Comparison of ENCODE assay signal across 10 cellular contexts in genomic region chrX:6228720-6229119, GRCh38. TPM values are rescaled to one million over a fixed set of nuclear protein-coding genes. Genes with fewer than 3 reads are reported as not detected.
A peak's percentile ranks its signal among the peaks of the same experiment; 100 is the strongest.
DNase-seq lines count a peak whose midpoint lies in the region; ATAC-seq and TF ChIP-seq lines count a peak whose summit lies in the region.
"Had no signal": no experiment of that assay in that cellular context is flagged by ENCODE, and none has a peak within 500 bp of the region (broad histone marks: within the 10 kb centered on the region; RNA-seq: fewer than 3 reads in every experiment).

NLGN4X (minus strand) TSS chrX:6228867; CDS start chrX:6151466, 77,401 bp downstream.

- H3K27ac Mint-ChIP-seq in nephron: peak within 1 kb of the TSS; percentile 16 to 40 (median 34)
- no peak within 1 kb of the TSS for H3K27ac Mint-ChIP-seq in activated naive CD4-positive, alpha-beta T cell treated with anti-CD3 and anti-CD28 coated beads, Interleukin-2, amount 50 U/mL, for 72 hours
- H3K27ac Mint-ChIP-seq: immature natural killer cell had no signal

- no peak for TF ChIP-seq CTCF in nephron (IDR thresholded peaks at IDR 0.05; ENCODE audit: unreplicated experiment in 3 of 3)

- peaks cover 29% of the 10 kb centered on the region for H3K4me1 Mint-ChIP-seq in nephron
- H3K4me1 Mint-ChIP-seq: immature natural killer cell had no signal

- DNase-seq in Right ventricle myocardium superior (no peak), cardiac septum (ENCODE audit: low spot score) (no peak), globus pallidus (ENCODE audit: low spot score) (peak; percentile 70), posterior vena cava (ENCODE audit: low spot score) (no peak), NCI-H2081 (lab: John Stamatoyannopoulos, UW) (no peak)
- no peak for DNase-seq in activated naive CD4-positive, alpha-beta T cell treated with anti-CD3 and anti-CD28 coated beads, Interleukin-2, amount 50 U/mL, for 72 hours (ENCODE audit: low spot score in 2 of 2)
- DNase-seq: immature natural killer cell, MM.1S had no signal

- no peaks in the 10 kb centered on the region for H3K36me3 Mint-ChIP-seq in nephron (ENCODE audit: low read depth)
- H3K36me3 Mint-ChIP-seq in activated naive CD4-positive, alpha-beta T cell treated with anti-CD3 and anti-CD28 coated beads, Interleukin-2, amount 50 U/mL, for 72 hours: no peaks in the 10 kb centered on the region

- H3K4me3 Mint-ChIP-seq in nephron: peak within 1 kb of the TSS; percentile 89 to 99 (median 93)
- H3K4me3 Mint-ChIP-seq: immature natural killer cell had no signal

- intact Hi-C loops in Right ventricle myocardium superior (cut with DNase I): no loop called here
- intact Hi-C loops in cardiac septum (cut with DNase I): no loop called here
- intact Hi-C loops in posterior vena cava (cut with DNase I): no loop called here

- H3K9me3 Mint-ChIP-seq in nephron: no peaks in the 10 kb centered on the region
- peaks cover 0 to 5% of the 10 kb centered on the region in 2 donors for H3K9me3 Mint-ChIP-seq in activated naive CD4-positive, alpha-beta T cell treated with anti-CD3 and anti-CD28 coated beads, Interleukin-2, amount 50 U/mL, for 72 hours

- ATAC-seq in Right ventricle myocardium superior (ENCODE audit: poor library complexity): peak; percentile 57
- ATAC-seq in HG03045 (IDR thresholded peaks at IDR 0.05; ENCODE audit: unreplicated experiment): no peak
- no peak for ATAC-seq in activated naive CD4-positive, alpha-beta T cell treated with anti-CD3 and anti-CD28 coated beads, Interleukin-2, amount 50 U/mL, for 72 hours

- H3K27me3 Mint-ChIP-seq in nephron (ENCODE audit: low read depth): peaks cover 48% of the 10 kb centered on the region

RNA-seq across cellular contexts. Expression of gene NLGN4X, which starts in this region (rescaled TPM):
- total RNA-seq in Right ventricle myocardium superior (3.0 TPM), cardiac septum (2.0 TPM), posterior vena cava (under 1 TPM; 0.83 to 0.90 TPM)
- 1 to 10 TPM in 1 of 2 donors, not detected in 1; 1.1 TPM for total RNA-seq in activated naive CD4-positive, alpha-beta T cell treated with anti-CD3 and anti-CD28 coated beads, Interleukin-2, amount 50 U/mL, for 72 hours

Comparison
In these comparisons a context has a peak if more than half of its experiments do, and no peak if none do; other contexts are left out.
1. H3K27ac Mint-ChIP-seq: peak in nephron (3 of 3); none in activated naive CD4-positive, alpha-beta T cell treated with anti-CD3 and anti-CD28 coated beads, Interleukin-2, amount 50 U/mL, for 72 hours (0 of 2).